ENCODE assay signal across 9 cellular contexts in genomic region chr13:40477623-40478608, GRCh38.
DNase-seq lines count a peak whose midpoint lies in the region; ATAC-seq and TF ChIP-seq lines count a peak whose summit lies in the region.
"Had no signal": no experiment of that assay in that cellular context is flagged by ENCODE, and none has a peak within 500 bp of the region (broad histone marks: within the 10 kb centered on the region; RNA-seq: fewer than 3 reads in every experiment).

No MANE protein-coding gene starts in this region.

- H3K4me3 ChIP-seq in SU-DHL-6 (ENCODE audit: insufficient read depth, low read length, poor library complexity, severe bottlenecking) (peak overlapping the region; percentile 46), esophagus squamous epithelium (no peak overlapping the region), thoracic aorta (peak overlapping the region; percentile 9)

- H3K9me2 ChIP-seq in SU-DHL-6 (replicated peaks; ENCODE audit: insufficient read depth, low read length) = no peaks in the 10 kb centered on the region

- H3K36me3 Mint-ChIP-seq in mesothelial cell of epicardium = no peaks in the 10 kb centered on the region

- H3K36me3 ChIP-seq in SU-DHL-6 (ENCODE audit: low read length) = no peaks in the 10 kb centered on the region
- H3K36me3 ChIP-seq in esophagus squamous epithelium = no peaks in the 10 kb centered on the region
- H3K36me3 ChIP-seq in thoracic aorta = no peaks in the 10 kb centered on the region

- H3K27ac ChIP-seq in SU-DHL-6 (ENCODE audit: low read depth, low read length) (peak overlapping the region; percentile 97), esophagus squamous epithelium (peak overlapping the region in 3 of 4 donors; percentile 16 to 54 (median 40)), thoracic aorta (peak overlapping the region; percentile 68 to 85)

- TF ChIP-seq CTCF in SU-DHL-6 (IDR thresholded peaks at IDR 0.05; ENCODE audit: insufficient read depth, low read length, poor library complexity, severe bottlenecking) = no peak
- TF ChIP-seq CTCF in esophagus squamous epithelium (IDR thresholded peaks at IDR 0.05) = no peak
- no peak for TF ChIP-seq CTCF in mesothelial cell of epicardium (IDR thresholded peaks at IDR 0.05; ENCODE audit: unreplicated experiment)
- no peak for TF ChIP-seq CTCF in thoracic aorta (IDR thresholded peaks at IDR 0.05)

- intact Hi-C loops in esophagus squamous epithelium (cut with DNase I) = no loop called here

- H3K9me3 Mint-ChIP-seq in mesothelial cell of epicardium = peaks cover 3% of the 10 kb centered on the region
- H3K9me3 Mint-ChIP-seq: activated T-cell treated with anti-CD3 and anti-CD28 coated beads, Interleukin-2, amount 50 U/mL, for 4 hours; effector memory CD8-positive, alpha-beta T cell had no signal

- ATAC-seq in thoracic aorta (ENCODE audit: insufficient number of reproducible peaks, low FRiP score, low read depth) (peak; percentile 42), HG03175 (IDR thresholded peaks at IDR 0.05; ENCODE audit: unreplicated experiment) (no peak)
- ATAC-seq: activated T-cell treated with anti-CD3 and anti-CD28 coated beads, Interleukin-2, amount 50 U/mL, for 4 hours; effector memory CD8-positive, alpha-beta T cell had no signal

- H3K27ac Mint-ChIP-seq in mesothelial cell of epicardium = peak overlapping the region; percentile 57

- H3K4me2 ChIP-seq in SU-DHL-6 (ENCODE audit: low read depth, low read length, poor library complexity, severe bottlenecking) = peak overlapping the region; percentile 92

- H3K27me3 Mint-ChIP-seq in mesothelial cell of epicardium (ENCODE audit: low read depth) = no peaks in the 10 kb centered on the region

- peak overlapping the region; percentile 74 for H3K9ac ChIP-seq in SU-DHL-6 (ENCODE audit: low read length)

- no peaks in the 10 kb centered on the region for H4K20me1 ChIP-seq in SU-DHL-6 (ENCODE audit: low read depth, low read length)

- DNase-seq in esophagus squamous epithelium (lab: John Stamatoyannopoulos, UW) (no peak), mesothelial cell of epicardium (ENCODE audit: low spot score in 2 of 2, unreplicated experiment in 2 of 2) (no peak), thoracic aorta (ENCODE audit: low spot score) (no peak), hepatic stellate cell (ENCODE audit: low spot score) (no peak), occipital lobe (lab: John Stamatoyannopoulos, UW) (no peak)
- DNase-seq: activated T-cell treated with anti-CD3 and anti-CD28 coated beads, Interleukin-2, amount 50 U/mL, for 4 hours; effector memory CD8-positive, alpha-beta T cell had no signal

- H3F3A ChIP-seq in SU-DHL-6 (ENCODE audit: insufficient read depth) = peaks cover 36% of the 10 kb centered on the region

- H3K27me3 ChIP-seq in SU-DHL-6 (ENCODE audit: low read length) (no peaks in the 10 kb centered on the region), esophagus squamous epithelium (no peaks in the 10 kb centered on the region), thoracic aorta (replicated peaks; ENCODE audit: insufficient read depth) (no peaks in the 10 kb centered on the region)

- WGBS in esophagus squamous epithelium, 2 donors = 72 to 76% methylated on average over 14 to 17 of the region's 17 CpGs

- H3K4me1 Mint-ChIP-seq in mesothelial cell of epicardium = peaks cover 22% of the 10 kb centered on the region

- H3K79me2 ChIP-seq in SU-DHL-6 (ENCODE audit: insufficient read depth, low read length) = peaks cover 20% of the 10 kb centered on the region; the same call in 1 of the 2 replicates

- TF ChIP-seq POLR2A in esophagus squamous epithelium (IDR thresholded peaks at IDR 0.05) = no peak

- H3K9me3 ChIP-seq in SU-DHL-6 (ENCODE audit: insufficient read depth, low read length) (no peaks in the 10 kb centered on the region), esophagus squamous epithelium (no peaks in the 10 kb centered on the region), thoracic aorta (no peaks in the 10 kb centered on the region)

- peaks cover 7 to 21% (median 9%) of the 10 kb centered on the region in 3 donors for H3K4me1 ChIP-seq in esophagus squamous epithelium
- peaks cover 22 to 35% of the 10 kb centered on the region in 2 donors for H3K4me1 ChIP-seq in thoracic aorta (ENCODE audit: control insufficient read depth in 1 of 2, low read depth in 2 of 2)

- no peak overlapping the region for H3K4me3 Mint-ChIP-seq in mesothelial cell of epicardium
- H3K4me3 Mint-ChIP-seq: activated T-cell treated with anti-CD3 and anti-CD28 coated beads, Interleukin-2, amount 50 U/mL, for 4 hours; effector memory CD8-positive, alpha-beta T cell had no signal

- no peak overlapping the region for H2AFZ ChIP-seq in SU-DHL-6 (ENCODE audit: low read depth, low read length, severe bottlenecking)

Comparison
In these comparisons a context has a peak if more than half of its experiments do, and no peak if none do; other contexts are left out.
1. H3K27ac ChIP-seq: peak in every context shown above with its lines; median percentile 97 in SU-DHL-6; 76 in thoracic aorta; 40 in esophagus squamous epithelium.
2. H3K4me3 ChIP-seq: peak in SU-DHL-6 (single experiment) and thoracic aorta (single experiment); none in esophagus squamous epithelium (0 of 4).